ENCODE assay signal across 12 cellular contexts in the genomic region with DNA sequence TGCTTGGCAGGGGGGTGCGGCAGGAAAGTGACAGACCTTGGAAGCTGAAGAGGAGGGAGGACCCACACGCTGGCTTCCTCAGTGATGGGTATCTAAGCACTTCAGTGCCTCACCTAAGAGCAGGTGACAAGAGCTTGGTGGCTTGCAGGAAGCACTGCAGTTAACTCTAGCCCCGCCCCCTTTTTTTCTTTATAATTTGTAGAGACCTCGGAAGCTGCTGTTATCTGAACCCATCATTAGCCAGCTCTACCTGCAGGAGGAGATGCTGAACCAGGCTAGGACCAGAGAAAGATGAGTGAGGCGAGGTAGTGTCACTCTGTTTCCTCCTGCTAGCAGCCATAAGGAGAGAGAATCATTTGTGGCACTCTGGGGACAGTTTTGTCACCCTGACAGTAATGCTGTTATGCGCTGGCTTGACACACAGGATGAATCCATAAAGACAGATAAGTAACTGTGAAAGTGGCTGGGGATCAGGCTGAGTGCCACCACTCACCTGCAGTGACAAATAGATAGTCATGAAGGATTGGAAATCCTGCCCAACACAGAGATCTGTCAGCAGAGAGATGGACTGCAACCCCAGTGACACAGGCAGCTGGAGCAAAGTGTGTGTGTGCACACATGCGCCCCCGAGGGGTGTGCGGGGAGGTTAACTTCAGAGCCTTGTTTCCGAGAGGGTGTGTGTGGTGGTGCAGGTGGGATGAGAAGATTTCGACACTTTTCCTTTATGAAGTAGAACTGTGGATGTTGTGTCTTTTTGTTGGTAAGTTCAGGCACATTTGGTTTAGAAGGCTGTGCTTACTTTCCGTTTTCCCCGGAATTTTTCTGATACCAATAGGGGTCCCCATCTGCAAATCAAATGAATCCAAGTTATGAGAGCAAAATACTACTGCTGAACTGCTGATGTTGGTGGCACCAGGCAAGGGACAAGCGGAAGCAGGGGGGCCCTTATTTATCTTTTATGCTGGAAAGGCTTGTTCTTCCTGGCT.
DNase-seq lines count a peak whose midpoint lies in the region; ATAC-seq and TF ChIP-seq lines count a peak whose summit lies in the region.
"Had no signal": no experiment of that assay in that cellular context is flagged by ENCODE, and none has a peak within 500 bp of the region (broad histone marks: within the 10 kb centered on the region; RNA-seq: fewer than 3 reads in every experiment).

No MANE protein-coding gene starts in this region.

- CTCF ChIA-PET in HEK293 (lab: Yijun Ruan, JAX) = no interaction called here

- H3K4me3 ChIP-seq in HEK293 (ENCODE audit: low read depth, low read length) = no peak overlapping the region
- H3K4me3 ChIP-seq in neural progenitor cell = no peak overlapping the region

- H3K36me3 ChIP-seq in HEK293 (ENCODE audit: control insufficient read depth in 2 of 2, insufficient read depth in 1 of 2, low read length in 2 of 2) = no peaks in the 10 kb centered on the region
- H3K36me3 ChIP-seq in neural progenitor cell = no peaks in the 10 kb centered on the region
- H3K36me3 ChIP-seq: heart left ventricle had no signal

- ATAC-seq in GM21786 (IDR thresholded peaks at IDR 0.05; ENCODE audit: unreplicated experiment) = no peak

- no peaks in the 10 kb centered on the region for H3K9me3 Mint-ChIP-seq in neural progenitor cell
- H3K9me3 Mint-ChIP-seq: CD4-positive, alpha-beta memory T cell; memory B cell had no signal

- H3K9me3 ChIP-seq in HEK293 (ENCODE audit: control insufficient read depth, insufficient read depth, low read depth, low read length) (no peaks in the 10 kb centered on the region), neural progenitor cell (ENCODE audit: low read depth) (no peaks in the 10 kb centered on the region)
- H3K9me3 ChIP-seq: heart left ventricle had no signal

- H3K4me3 Mint-ChIP-seq in neural progenitor cell = no peak overlapping the region
- H3K4me3 Mint-ChIP-seq: CD4-positive, alpha-beta memory T cell; memory B cell had no signal

- POLR2A ChIA-PET in HEK293 (lab: Yijun Ruan, JAX) = no interaction called here

- TF ChIP-seq CTCF in HEK293 (tag by site-specific recombination; IDR thresholded peaks at IDR 0.05) (peak; percentile 64), neural progenitor cell (IDR thresholded peaks at IDR 0.05) (no peak)

- H3K4me1 ChIP-seq in HEK293 (ENCODE audit: control insufficient read depth, insufficient read depth, low read length) (peaks cover 15% of the 10 kb centered on the region), neural progenitor cell (peaks cover 9% of the 10 kb centered on the region)

- H3K27me3 Mint-ChIP-seq in neural progenitor cell (ENCODE audit: insufficient read depth, low read depth) = no peaks in the 10 kb centered on the region
- H3K27me3 Mint-ChIP-seq: CD4-positive, alpha-beta memory T cell; memory B cell had no signal

- H3K4me1 Mint-ChIP-seq in neural progenitor cell = peaks cover 30% of the 10 kb centered on the region

- no peak overlapping the region for H3K27ac Mint-ChIP-seq in neural progenitor cell
- H3K27ac Mint-ChIP-seq: memory B cell had no signal

- H3K27ac ChIP-seq in HEK293 (ENCODE audit: extremely low read depth, low read depth, low read length) = no peak overlapping the region
- no peak overlapping the region for H3K27ac ChIP-seq in neural progenitor cell
- H3K27ac ChIP-seq: heart left ventricle had no signal

- DNase-seq in NCI-H2107 (lab: John Stamatoyannopoulos, UW) = peak; percentile 23
- DNase-seq in dermis blood vessel endothelial cell = peak; percentile 18
- DNase-seq in neural progenitor cell (ENCODE audit: low spot score) = peak; percentile 37
- DNase-seq in stimulated activated CD8-positive, alpha-beta memory T cell treated with anti-CD3 and anti-CD28 coated beads, Interleukin-4, amount 100 ng/mL, for 48 hours = no peak
- no peak for DNase-seq in activated T-cell treated with anti-CD3 and anti-CD28 coated beads, Interleukin-2, amount 50 U/mL, for 48 hours
- DNase-seq: amniotic stem cell, heart left ventricle, NCI-H2171 treated with DMSO at 0.1 percent for 48 hours had no signal

- H3K27me3 ChIP-seq in neural progenitor cell = no peaks in the 10 kb centered on the region
- H3K27me3 ChIP-seq: heart left ventricle had no signal

- H2AFZ ChIP-seq in neural progenitor cell (replicated peaks) = no peak overlapping the region

- peaks cover 2% of the 10 kb centered on the region for H3K36me3 Mint-ChIP-seq in neural progenitor cell

- no peak overlapping the region for H3K9ac ChIP-seq in neural progenitor cell

- no peaks in the 10 kb centered on the region for H4K20me1 ChIP-seq in neural progenitor cell (ENCODE audit: low read depth)

- H3K4me2 ChIP-seq in neural progenitor cell = no peak overlapping the region

- no peaks in the 10 kb centered on the region for H3K79me2 ChIP-seq in neural progenitor cell (ENCODE audit: low read depth)

- no peaks in the 10 kb centered on the region for H3F3A ChIP-seq in neural progenitor cell (ENCODE audit: low read depth)

TF ChIP-seq in HEK293, 187 proteins besides CTCF, POLR2A, EP300 and RAD21:
- TF ChIP-seq KLF16 (tag by site-specific recombination; IDR thresholded peaks at IDR 0.05) = no peak
- peak; percentile 27 for TF ChIP-seq ZNF654 (tag by site-specific recombination; IDR thresholded peaks at IDR 0.05; ENCODE audit: low read depth)
- TF ChIP-seq ZBTB17 (tag by site-specific recombination; IDR thresholded peaks at IDR 0.05) = 0 out of 2 replicates have a peak, but pooled peaks have one; percentile 19
- TF ChIP-seq, protein P1, sequence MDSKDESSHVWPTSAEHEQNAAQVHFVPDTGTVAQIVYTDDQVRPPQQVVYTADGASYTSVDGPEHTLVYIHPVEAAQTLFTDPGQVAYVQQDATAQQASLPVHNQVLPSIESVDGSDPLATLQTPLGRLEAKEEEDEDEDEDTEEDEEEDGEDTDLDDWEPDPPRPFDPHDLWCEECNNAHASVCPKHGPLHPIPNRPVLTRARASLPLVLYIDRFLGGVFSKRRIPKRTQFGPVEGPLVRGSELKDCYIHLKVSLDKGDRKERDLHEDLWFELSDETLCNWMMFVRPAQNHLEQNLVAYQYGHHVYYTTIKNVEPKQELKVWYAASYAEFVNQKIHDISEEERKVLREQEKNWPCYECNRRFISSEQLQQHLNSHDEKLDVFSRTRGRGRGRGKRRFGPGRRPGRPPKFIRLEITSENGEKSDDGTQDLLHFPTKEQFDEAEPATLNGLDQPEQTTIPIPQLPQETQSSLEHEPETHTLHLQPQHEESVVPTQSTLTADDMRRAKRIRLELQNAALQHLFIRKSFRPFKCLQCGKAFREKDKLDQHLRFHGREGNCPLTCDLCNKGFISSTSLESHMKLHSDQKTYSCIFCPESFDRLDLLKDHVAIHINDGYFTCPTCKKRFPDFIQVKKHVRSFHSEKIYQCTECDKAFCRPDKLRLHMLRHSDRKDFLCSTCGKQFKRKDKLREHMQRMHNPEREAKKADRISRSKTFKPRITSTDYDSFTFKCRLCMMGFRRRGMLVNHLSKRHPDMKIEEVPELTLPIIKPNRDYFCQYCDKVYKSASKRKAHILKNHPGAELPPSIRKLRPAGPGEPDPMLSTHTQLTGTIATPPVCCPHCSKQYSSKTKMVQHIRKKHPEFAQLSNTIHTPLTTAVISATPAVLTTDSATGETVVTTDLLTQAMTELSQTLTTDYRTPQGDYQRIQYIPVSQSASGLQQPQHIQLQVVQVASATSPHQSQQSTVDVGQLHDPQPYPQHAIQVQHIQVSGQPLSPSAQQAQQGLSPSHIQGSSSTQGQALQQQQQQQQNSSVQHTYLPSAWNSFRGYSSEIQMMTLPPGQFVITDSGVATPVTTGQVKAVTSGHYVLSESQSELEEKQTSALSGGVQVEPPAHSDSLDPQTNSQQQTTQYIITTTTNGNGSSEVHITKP (tag by site-specific recombination; IDR thresholded peaks at IDR 0.05) = 0 out of 2 replicates have a peak, but pooled peaks have one; percentile 12
- TF ChIP-seq, protein P2, sequence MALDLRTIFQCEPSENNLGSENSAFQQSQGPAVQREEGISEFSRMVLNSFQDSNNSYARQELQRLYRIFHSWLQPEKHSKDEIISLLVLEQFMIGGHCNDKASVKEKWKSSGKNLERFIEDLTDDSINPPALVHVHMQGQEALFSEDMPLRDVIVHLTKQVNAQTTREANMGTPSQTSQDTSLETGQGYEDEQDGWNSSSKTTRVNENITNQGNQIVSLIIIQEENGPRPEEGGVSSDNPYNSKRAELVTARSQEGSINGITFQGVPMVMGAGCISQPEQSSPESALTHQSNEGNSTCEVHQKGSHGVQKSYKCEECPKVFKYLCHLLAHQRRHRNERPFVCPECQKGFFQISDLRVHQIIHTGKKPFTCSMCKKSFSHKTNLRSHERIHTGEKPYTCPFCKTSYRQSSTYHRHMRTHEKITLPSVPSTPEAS (tag by site-specific recombination; IDR thresholded peaks at IDR 0.05) = 0 out of 2 replicates have a peak, but pooled peaks have one; percentile 22
- TF ChIP-seq ZNF341 (tag by site-specific recombination; IDR thresholded peaks at IDR 0.05; ENCODE audit: low read depth) = no peak
TF ChIP-seq in HEK293: peak in this region for 4.

Comparison
In these comparisons a context has a peak if more than half of its experiments do, and no peak if none do; other contexts are left out.
1. DNase-seq: peak in NCI-H2107 (single experiment), dermis blood vessel endothelial cell (single experiment) and neural progenitor cell (single experiment); none in stimulated activated CD8-positive, alpha-beta memory T cell treated with anti-CD3 and anti-CD28 coated beads, Interleukin-4, amount 100 ng/mL, for 48 hours (single experiment) and activated T-cell treated with anti-CD3 and anti-CD28 coated beads, Interleukin-2, amount 50 U/mL, for 48 hours (0 of 2).